In the genomic region with DNA sequence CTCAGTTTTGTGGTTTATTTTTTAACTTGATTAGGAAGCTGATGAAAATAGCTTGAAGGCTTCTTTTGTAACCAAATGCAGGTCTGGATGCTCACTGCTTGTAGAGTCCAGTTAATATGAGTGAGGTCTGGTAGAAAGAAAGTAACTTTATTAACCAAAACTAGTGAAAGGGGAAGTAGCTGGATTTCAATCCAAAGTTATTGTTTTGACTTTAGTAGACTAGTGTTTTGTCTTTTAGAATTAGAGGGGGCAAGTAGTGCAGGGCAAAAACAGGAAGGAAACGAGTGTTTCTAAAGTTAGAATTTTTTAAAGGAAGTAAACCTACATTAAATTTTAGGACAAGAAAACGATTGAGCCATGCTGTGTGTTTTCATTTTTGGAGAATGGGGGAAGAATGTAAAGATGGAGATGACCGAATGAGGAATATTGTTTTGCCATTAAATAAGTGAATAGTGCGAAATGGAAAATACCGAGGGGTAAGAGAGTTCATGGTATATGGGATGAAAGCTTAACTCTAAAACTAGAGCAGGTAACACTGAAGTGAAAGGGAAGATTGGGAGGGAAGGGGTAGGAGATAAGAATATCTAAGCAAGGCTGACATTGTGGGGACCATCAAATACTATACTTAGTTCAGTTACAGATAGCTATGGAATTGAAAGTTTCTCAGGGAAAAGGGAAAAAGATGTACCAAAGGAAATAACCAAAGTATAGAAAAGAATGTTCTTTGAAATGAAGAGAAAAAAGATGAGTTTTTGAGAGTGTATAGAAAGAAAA, we compare ENCODE assay signal across 13 cellular contexts. TPM values are rescaled to one million over a fixed set of nuclear protein-coding genes. Genes with fewer than 3 reads are reported as not detected.
A peak's percentile ranks its signal among the peaks of the same experiment; 100 is the strongest.
DNase-seq lines count a peak whose midpoint lies in the region; ATAC-seq and TF ChIP-seq lines count a peak whose summit lies in the region.
"Had no signal": no experiment of that assay in that cellular context is flagged by ENCODE, and none has a peak within 500 bp of the region (broad histone marks: within the 10 kb centered on the region; RNA-seq: fewer than 3 reads in every experiment).

No MANE protein-coding gene starts in this region.

- H4K20me1 ChIP-seq in IMR-90 (ENCODE audit: insufficient read depth, low read length) (no peaks in the 10 kb centered on the region), SU-DHL-6 (ENCODE audit: low read depth, low read length) (no peaks in the 10 kb centered on the region)

- H2BK15ac ChIP-seq in IMR-90 (ENCODE audit: low read depth, low read length) = no peak overlapping the region

- in situ Hi-C loops in IMR-90 (cut with MboI; ENCODE audit: low sequenced_read_pairs) = no loop called here

- dilution Hi-C loops in IMR-90 (cut with HindIII; ENCODE audit: low sequenced_read_pairs, unreplicated experiment) = no loop called here

- TF ChIP-seq RAD21 in IMR-90 (IDR thresholded peaks at IDR 0.05; ENCODE audit: low read length) = no peak

- no peaks in the 10 kb centered on the region for H3K9me1 ChIP-seq in IMR-90 (ENCODE audit: insufficient read depth, low read length)

- no peaks in the 10 kb centered on the region for H3K9me3 Mint-ChIP-seq in CD8-positive, alpha-beta memory T cell

- no peak overlapping the region for H2AK5ac ChIP-seq in IMR-90 (ENCODE audit: low read depth, low read length)

- H2AK9ac ChIP-seq in IMR-90 (replicated peaks; ENCODE audit: low read depth, low read length, poor library complexity) = no peak overlapping the region

- H3K4ac ChIP-seq in IMR-90 (ENCODE audit: low read depth, low read length) = no peak overlapping the region

- no peak for TF ChIP-seq POLR2A in IMR-90 (IDR thresholded peaks at IDR 0.05; ENCODE audit: low read depth, low read length)
- TF ChIP-seq POLR2A in adrenal gland (IDR thresholded peaks at IDR 0.05) = no peak

- no peak for DNase-seq in CD8-positive, alpha-beta memory T cell
- DNase-seq in IMR-90 = no peak
- no peak for DNase-seq in lower lobe of right lung
- no peak for DNase-seq in NCI-H226
- DNase-seq in adrenal gland = no peak
- DNase-seq in effector memory CD4-positive, alpha-beta T cell = no peak
- no peak for DNase-seq in HuH-7.5 (ENCODE audit: low spot score)
- DNase-seq: caudate nucleus, mucosa of descending colon, NCI-H2171, Peyer's patch, right cardiac atrium had no signal

- H3K79me2 ChIP-seq in SU-DHL-6 (ENCODE audit: insufficient read depth, low read length) = no peaks in the 10 kb centered on the region

- no peak overlapping the region for H2BK20ac ChIP-seq in IMR-90 (ENCODE audit: low read depth, low read length)

- H2BK120ac ChIP-seq in IMR-90 (ENCODE audit: low read depth, low read length) = no peak overlapping the region

- BruUV-seq in IMR-90 (replicated peaks; lab: Mats Ljungman, UMichigan) = no TSS peak

- H3K4me3 ChIP-seq in CD8-positive, alpha-beta memory T cell (ENCODE audit: low read length) = no peak overlapping the region
- H3K4me3 ChIP-seq in IMR-90 (ENCODE audit: insufficient read depth, low read depth, low read length) (no peak overlapping the region), SU-DHL-6 (ENCODE audit: insufficient read depth, low read length, poor library complexity, severe bottlenecking) (no peak overlapping the region), lower lobe of right lung (no peak overlapping the region), adrenal gland (no peak overlapping the region)
- no peak overlapping the region for H3K4me3 ChIP-seq in effector memory CD4-positive, alpha-beta T cell (ENCODE audit: insufficient read depth, low read depth, low read length, poor library complexity, severe bottlenecking)
- H3K4me3 ChIP-seq: mucosa of descending colon, Peyer's patch had no signal

- H3K14ac ChIP-seq in IMR-90 (replicated peaks; ENCODE audit: low read depth, low read length) = no peak overlapping the region

- H4K91ac ChIP-seq in IMR-90 (ENCODE audit: insufficient read depth, low read depth, low read length) = no peak overlapping the region

- 0 out of 2 replicates have a peak overlapping the region, but pooled peaks have one; percentile 4 for H3K23ac ChIP-seq in IMR-90 (ENCODE audit: low read depth, low read length)

- POLR2A ChIA-PET in CD8-positive, alpha-beta memory T cell (lab: Charles Lee) = no interaction called here
- POLR2A ChIA-PET in IMR-90 (lab: Charles Lee; ENCODE audit: unreplicated experiment) = no interaction called here

- peaks cover 12 to 27% of the 10 kb centered on the region in 2 experiments; a peak in 3 of 4 replicates for H3K79me1 ChIP-seq in IMR-90 (ENCODE audit: low read depth in 1 of 2, low read length in 2 of 2)

- H2AFZ ChIP-seq in IMR-90 (replicated peaks; ENCODE audit: low read length, poor library complexity) (no peak overlapping the region), SU-DHL-6 (ENCODE audit: low read depth, low read length, severe bottlenecking) (no peak overlapping the region)

- intact Hi-C loops in IMR-90 (cut with micrococcal nuclease) = no loop called here
- intact Hi-C loops in lower lobe of right lung (cut with DNase I) = no loop called here
- intact Hi-C loops in adrenal gland (cut with DNase I) = no loop called here

- no peaks in the 10 kb centered on the region for H3K27me3 Mint-ChIP-seq in CD8-positive, alpha-beta memory T cell

- peaks cover 27% of the 10 kb centered on the region for H3K4me1 ChIP-seq in CD8-positive, alpha-beta memory T cell (ENCODE audit: insufficient read depth, low read length)
- H3K4me1 ChIP-seq in IMR-90 (ENCODE audit: control insufficient read depth, insufficient read depth, low read length) = no peaks in the 10 kb centered on the region
- peaks cover 22% of the 10 kb centered on the region for H3K4me1 ChIP-seq in lower lobe of right lung
- H3K4me1 ChIP-seq in adrenal gland (replicated peaks in 1 of 2) = peaks cover 0 to 24% of the 10 kb centered on the region in 2 donors
- H3K4me1 ChIP-seq in effector memory CD4-positive, alpha-beta T cell (ENCODE audit: control insufficient read depth, insufficient read depth, low read length, poor library complexity, severe bottlenecking) = peaks cover 10% of the 10 kb centered on the region

- H3K27ac Mint-ChIP-seq in CD8-positive, alpha-beta memory T cell = peak overlapping the region in 7 of 8 donors; percentile 1 to 86 (median 48)

- H3K4me2 ChIP-seq in IMR-90 (ENCODE audit: low read depth, low read length) = no peak overlapping the region
- peak overlapping the region; percentile 40 for H3K4me2 ChIP-seq in SU-DHL-6 (ENCODE audit: low read depth, low read length, poor library complexity, severe bottlenecking)

- H3K9me2 ChIP-seq in SU-DHL-6 (replicated peaks; ENCODE audit: insufficient read depth, low read length) = no peaks in the 10 kb centered on the region

- H3K27me3 ChIP-seq in CD8-positive, alpha-beta memory T cell (ENCODE audit: insufficient read depth, low read length, poor library complexity, severe bottlenecking) = no peaks in the 10 kb centered on the region
- H3K27me3 ChIP-seq in IMR-90 (ENCODE audit: control insufficient read depth, insufficient read depth, low read length) = no peaks in the 10 kb centered on the region
- no peaks in the 10 kb centered on the region for H3K27me3 ChIP-seq in SU-DHL-6 (ENCODE audit: low read length)
- H3K27me3 ChIP-seq in lower lobe of right lung (ENCODE audit: low read depth) = no peaks in the 10 kb centered on the region
- H3K27me3 ChIP-seq in adrenal gland = no peaks in the 10 kb centered on the region
- no peaks in the 10 kb centered on the region for H3K27me3 ChIP-seq in effector memory CD4-positive, alpha-beta T cell (replicated peaks; ENCODE audit: control insufficient read depth, insufficient read depth, low read length, poor library complexity, severe bottlenecking)
- H3K27me3 ChIP-seq: Peyer's patch had no signal

- H3K9ac ChIP-seq in IMR-90 (ENCODE audit: low read depth, low read length) (no peak overlapping the region), SU-DHL-6 (ENCODE audit: low read length) (no peak overlapping the region)

- H3K36me3 Mint-ChIP-seq in CD8-positive, alpha-beta memory T cell = peaks cover 0 to 53% (median 7%) of the 10 kb centered on the region in 3 donors

- H3K4me3 Mint-ChIP-seq in CD8-positive, alpha-beta memory T cell = peak overlapping the region in 6 of 7 donors; percentile 4 to 51 (median 34)

- H3K9me3 ChIP-seq in CD8-positive, alpha-beta memory T cell (ENCODE audit: low read length) = no peaks in the 10 kb centered on the region
- H3K9me3 ChIP-seq in IMR-90 (ENCODE audit: control insufficient read depth, insufficient read depth, low read length) (no peaks in the 10 kb centered on the region), SU-DHL-6 (ENCODE audit: insufficient read depth, low read length) (no peaks in the 10 kb centered on the region), lower lobe of right lung (no peaks in the 10 kb centered on the region), adrenal gland (replicated peaks in 1 of 3) (no peaks in the 10 kb centered on the region)
- H3K9me3 ChIP-seq in effector memory CD4-positive, alpha-beta T cell (ENCODE audit: control insufficient read depth, low read length) = no peaks in the 10 kb centered on the region
- H3K9me3 ChIP-seq: mucosa of descending colon, Peyer's patch had no signal

- peaks cover 43 to 74% (median 69%) of the 10 kb centered on the region in 3 donors for H3K4me1 Mint-ChIP-seq in CD8-positive, alpha-beta memory T cell

- TF ChIP-seq CTCF in IMR-90 (conservative IDR thresholded peaks at IDR 0.05; ENCODE audit: low read depth, low read length) (no peak), SU-DHL-6 (IDR thresholded peaks at IDR 0.05; ENCODE audit: insufficient read depth, low read length, poor library complexity, severe bottlenecking) (no peak), lower lobe of right lung (IDR thresholded peaks at IDR 0.05) (no peak), adrenal gland (IDR thresholded peaks at IDR 0.05) (no peak)

- H3F3A ChIP-seq in SU-DHL-6 (ENCODE audit: insufficient read depth) = 0 out of 2 replicates have a peak, but pooled peaks cover 14% of the 10 kb centered on the region

- WGBS in IMR-90 (ENCODE audit: extremely low coverage in 2 of 2, insufficient read length in 1 of 2), 2 experiments = 83 to 100% methylated on average over 1 to 2 of the region's 5 CpGs
- WGBS in adrenal gland, 4 donors = 66 to 69% (median 67%) methylated on average over 5 of the region's 5 CpGs

- H4K8ac ChIP-seq in IMR-90 (ENCODE audit: low read depth in 2 of 2, low read length in 2 of 2) = no peak overlapping the region

- CTCF ChIA-PET in CD8-positive, alpha-beta memory T cell (lab: Charles Lee) = interaction anchor here (1.1 to 2.6 kb wide), 3 partner anchors 34 to 78 kb away, joined by 4 to 8 read pairs (median 7); no protein-coding TSS in a partner anchor
- CTCF ChIA-PET in IMR-90 (lab: Yijun Ruan, JAX) = no interaction called here

- no peak overlapping the region for H3K27ac ChIP-seq in CD8-positive, alpha-beta memory T cell (ENCODE audit: low read depth, low read length)
- H3K27ac ChIP-seq in IMR-90 (ENCODE audit: insufficient read depth, low read length) (no peak overlapping the region), SU-DHL-6 (ENCODE audit: low read depth, low read length) (peak overlapping the region; percentile 11; the same call in 1 of the 2 replicates), lower lobe of right lung (no peak overlapping the region), adrenal gland (no peak overlapping the region)
- H3K27ac ChIP-seq in effector memory CD4-positive, alpha-beta T cell (ENCODE audit: insufficient read depth, low read length, poor library complexity, severe bottlenecking) = no peak overlapping the region

- H3K18ac ChIP-seq in IMR-90 (ENCODE audit: low read depth, low read length) = no peak overlapping the region

- peaks cover 4% of the 10 kb centered on the region for H3K36me3 ChIP-seq in CD8-positive, alpha-beta memory T cell (ENCODE audit: insufficient read depth, low read length)
- H3K36me3 ChIP-seq in IMR-90 (ENCODE audit: control insufficient read depth, insufficient read depth, low read length) = peaks cover 4% of the 10 kb centered on the region
- no peaks in the 10 kb centered on the region for H3K36me3 ChIP-seq in SU-DHL-6 (ENCODE audit: low read length)
- H3K36me3 ChIP-seq in lower lobe of right lung = peaks cover 7% of the 10 kb centered on the region
- no peaks in the 10 kb centered on the region for H3K36me3 ChIP-seq in adrenal gland (replicated peaks in 1 of 2)
- peaks cover 8% of the 10 kb centered on the region for H3K36me3 ChIP-seq in effector memory CD4-positive, alpha-beta T cell (ENCODE audit: control insufficient read depth, insufficient read depth, low read length)

- no peak overlapping the region for H3K56ac ChIP-seq in IMR-90 (ENCODE audit: extremely low read depth, insufficient read depth, low read length)

- ATAC-seq in IMR-90 (ENCODE audit: low read depth) = no peak
- ATAC-seq in lower lobe of right lung = peak; percentile 28 to 29
- ATAC-seq: mucosa of descending colon, right cardiac atrium had no signal

- no peak overlapping the region for H2BK5ac ChIP-seq in IMR-90 (ENCODE audit: low read depth, low read length, poor library complexity, severe bottlenecking)

- H4K5ac ChIP-seq in IMR-90 (ENCODE audit: low read depth, low read length) = no peak overlapping the region

RNA-seq across cellular contexts. Expression of a gene that starts 40.0 kb away (rescaled TPM):
- 10 to 100 TPM; 36.6 to 38.0 TPM for total RNA-seq in CD8-positive, alpha-beta memory T cell
- 50.7 TPM for polyA plus RNA-seq in CD8-positive, alpha-beta memory T cell
- total RNA-seq in IMR-90 (2012; rRNA removed) = 46.7 and 52.3 TPM in 2 replicates
- polyA plus RNA-seq in IMR-90 (2012; rRNA removed) = 13.7 and 17.3 TPM in 2 replicates
- polyA plus RNA-seq in IMR-90 (2012; cell fraction: cytosol; rRNA removed) = 6.2 and 15.2 TPM in 2 replicates
- polyA plus RNA-seq in IMR-90 (2012; cell fraction: nucleus; rRNA removed; ENCODE audit: low replicate concordance) = 23.8 and 84.1 TPM in 2 replicates
- total RNA-seq in lower lobe of right lung = 74.5 TPM
- total RNA-seq in adrenal gland = 10 to 100 TPM; 26.4 to 49.2 (median 40.0) TPM
- 10 to 100 TPM; 23.0 to 30.5 (median 29.9) TPM for polyA plus RNA-seq in adrenal gland

RNA-seq across cellular contexts. Expression of a gene that starts 52.7 kb away (rescaled TPM):
- 1 to 10 TPM in 1 of 2 experiments, under 1 TPM in 1; 0.84 to 1.1 TPM for total RNA-seq in CD8-positive, alpha-beta memory T cell
- 0.97 TPM for polyA plus RNA-seq in CD8-positive, alpha-beta memory T cell
- total RNA-seq in IMR-90 (2012; rRNA removed) (0.28 and 0.36 TPM in 2 replicates), lower lobe of right lung (1.4 TPM), adrenal gland (under 1 TPM in 7 of 8 donors, not detected in 1; 0.42 to 0.93 (median 0.78) TPM)
- polyA plus RNA-seq in IMR-90 (2012; rRNA removed) (0.70 and 1.3 TPM in 2 replicates), adrenal gland (1 to 10 TPM in 2 of 3 donors, under 1 TPM in 1; 0.37 to 5.9 (median 1.0) TPM)
- polyA plus RNA-seq in IMR-90 (2012; cell fraction: cytosol; rRNA removed) = 1.00 and 2.2 TPM in 2 replicates
- polyA plus RNA-seq in IMR-90 (2012; cell fraction: nucleus; rRNA removed; ENCODE audit: low replicate concordance) = 4.6 and 5.7 TPM in 2 replicates
